ENCODE assay signal across 8 cellular contexts in the genomic region with DNA sequence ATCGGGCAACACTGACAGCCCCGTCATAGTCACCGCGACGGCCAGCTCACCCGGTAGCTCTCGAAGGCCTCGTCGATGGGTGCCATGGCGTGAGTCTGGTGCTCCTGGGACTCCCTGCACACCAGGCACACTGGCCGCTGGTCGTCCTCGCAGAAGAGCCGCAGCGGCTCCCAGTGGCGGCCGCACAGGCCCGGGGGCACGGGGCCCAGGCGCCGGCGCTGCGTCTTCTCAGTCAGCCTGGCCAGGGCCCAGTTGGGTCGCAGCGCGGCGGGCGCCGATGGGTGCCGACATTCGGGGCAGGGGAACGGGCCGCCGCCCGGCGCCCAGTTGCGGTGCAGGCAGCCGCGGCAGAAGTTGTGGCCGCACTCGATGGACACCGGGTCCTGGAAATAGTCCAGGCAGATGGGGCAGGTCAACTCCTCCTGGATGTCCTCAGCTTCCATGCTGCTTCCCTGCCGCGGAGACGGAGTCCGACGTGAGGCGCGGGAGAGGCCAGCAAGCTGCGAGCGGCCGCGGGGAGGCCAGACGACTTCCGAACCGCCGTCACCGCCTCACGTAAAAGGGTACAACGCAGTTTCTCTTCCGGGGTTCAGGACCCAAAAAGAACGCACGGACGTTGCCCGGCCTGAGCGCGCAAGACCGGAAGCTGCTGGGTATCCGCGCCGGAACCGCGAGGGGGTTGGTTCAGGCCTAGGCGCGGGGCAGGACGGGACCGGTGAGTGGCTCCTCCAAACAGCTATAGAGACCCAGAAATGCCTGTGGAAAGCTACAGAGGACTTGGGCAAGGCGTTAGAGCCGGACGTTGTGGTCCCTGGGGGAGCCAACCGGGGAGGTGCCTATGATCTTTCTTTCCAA. TPM values are rescaled to one million over a fixed set of nuclear protein-coding genes. Genes with fewer than 3 reads are reported as not detected.
DNase-seq lines count a peak whose midpoint lies in the region; ATAC-seq and TF ChIP-seq lines count a peak whose summit lies in the region.

A gene with protein sequence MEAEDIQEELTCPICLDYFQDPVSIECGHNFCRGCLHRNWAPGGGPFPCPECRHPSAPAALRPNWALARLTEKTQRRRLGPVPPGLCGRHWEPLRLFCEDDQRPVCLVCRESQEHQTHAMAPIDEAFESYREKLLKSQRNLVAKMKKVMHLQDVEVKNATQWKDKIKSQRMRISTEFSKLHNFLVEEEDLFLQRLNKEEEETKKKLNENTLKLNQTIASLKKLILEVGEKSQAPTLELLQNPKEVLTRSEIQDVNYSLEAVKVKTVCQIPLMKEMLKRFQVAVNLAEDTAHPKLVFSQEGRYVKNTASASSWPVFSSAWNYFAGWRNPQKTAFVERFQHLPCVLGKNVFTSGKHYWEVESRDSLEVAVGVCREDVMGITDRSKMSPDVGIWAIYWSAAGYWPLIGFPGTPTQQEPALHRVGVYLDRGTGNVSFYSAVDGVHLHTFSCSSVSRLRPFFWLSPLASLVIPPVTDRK (minus strand): TSS at position 572 of the 855 bp plus-strand sequence. CDS start 129 bp downstream, at position 443.

- H3K4me1 ChIP-seq in right atrium auricular region = peaks cover 0 to 42% of the 10 kb centered on the region in 2 donors

- H3K4me3 ChIP-seq in right atrium auricular region (peak within 1 kb of the TSS; percentile 74 to 94), retinal pigment epithelial cell (ENCODE audit: low read length) (peak within 1 kb of the TSS; percentile 83)

- H3K4me3 Mint-ChIP-seq in T-helper 17 cell = peak within 1 kb of the TSS; percentile 95

- TF ChIP-seq CTCF in GM13976 (IDR thresholded peaks at IDR 0.05; ENCODE audit: borderline replicate concordance, control extremely low read depth, extremely low read depth, insufficient read depth, missing control alignments) = no peak
- TF ChIP-seq CTCF in right atrium auricular region (IDR thresholded peaks at IDR 0.05) = peak in 1 of 2 donors; percentile 64
- peak; percentile 33 for TF ChIP-seq CTCF in retinal pigment epithelial cell (conservative IDR thresholded peaks at IDR 0.05; ENCODE audit: low read depth, low read length)

- no peaks in the 10 kb centered on the region for H3K27me3 Mint-ChIP-seq in T-helper 17 cell

- peaks cover 34% of the 10 kb centered on the region for H3K4me1 Mint-ChIP-seq in T-helper 17 cell

- H3K9me3 ChIP-seq in T-helper 17 cell (ENCODE audit: control insufficient read depth, low read length, poor library complexity, severe bottlenecking) (no peaks in the 10 kb centered on the region), right atrium auricular region (no peaks in the 10 kb centered on the region)

- peaks cover 10% of the 10 kb centered on the region for H3K36me3 ChIP-seq in right atrium auricular region

- peaks cover 10% of the 10 kb centered on the region for H3K36me3 Mint-ChIP-seq in T-helper 17 cell (ENCODE audit: low read depth)

- ATAC-seq in HG02852 (IDR thresholded peaks at IDR 0.05; ENCODE audit: unreplicated experiment) = peak; percentile 96
- ATAC-seq in T-helper 17 cell = peak; percentile 98

- peak within 1 kb of the TSS; percentile 82 to 96 for H3K27ac ChIP-seq in right atrium auricular region

- in situ Hi-C loops in GM13976 (cut with MboI; ENCODE audit: low sequenced_read_pairs, unreplicated experiment) = loop anchor here (10.0 kb wide), 1 partner anchor 66 kb away; no protein-coding TSS in a partner anchor

- H3K27ac Mint-ChIP-seq in T-helper 17 cell = peak within 1 kb of the TSS; percentile 97

- H3K27me3 ChIP-seq in right atrium auricular region = no peaks in the 10 kb centered on the region

- DNase-seq in GM13976 (ENCODE audit: low spot score) (peak; percentile 96), NCI-H1436 treated with DMSO at 0.1 percent for 48 hours (lab: John Stamatoyannopoulos, UW) (peak; percentile 41), T-helper 17 cell (peak; percentile 72 to 77 (median 74)), amygdala (lab: John Stamatoyannopoulos, UW) (peak; percentile 54 to 94 (median 86)), right atrium auricular region (ENCODE audit: low spot score) (peak; percentile 94), retinal pigment epithelial cell (ENCODE audit: low read depth) (peak; percentile 59), islet precursor cell (no peak)

RNA-seq across cellular contexts. Expression of the gene that starts here (rescaled TPM):
- total RNA-seq in T-helper 17 cell (10 to 100 TPM; 25.3 to 27.2 TPM), right atrium auricular region (10 to 100 TPM in 1 of 2 donors, 1 to 10 TPM in 1; 8.8 to 13.3 TPM)
